In genomic region chrX:121356139-121356849, GRCh38 we compare ENCODE assay signal across 30 cellular contexts.
DNase-seq lines count a peak whose midpoint lies in the region; ATAC-seq, FAIRE-seq and TF ChIP-seq lines count a peak whose summit lies in the region.
"Had no signal": no experiment of that assay in that cellular context is flagged by ENCODE, and none has a peak within 500 bp of the region (broad histone marks: within the 10 kb centered on the region; RNA-seq: fewer than 3 reads in every experiment).

No MANE protein-coding gene starts in this region.

- H3K79me2 ChIP-seq in K562 (ENCODE audit: control insufficient read depth, insufficient read depth, low read length) = peaks cover 14% of the 10 kb centered on the region; the same call in 2 of the 3 replicates
- H3K79me2 ChIP-seq: hepatocyte had no signal

- intact Hi-C loops in K562 (cut with micrococcal nuclease) = no loop called here
- intact Hi-C loops in activated T-helper 2 cell treated with anti-CD3 and anti-CD28 coated beads, Interferon-gamma antibody, Interleukin-2, Interleukin-4, amounts not matched to agents 10 μg/mL and 5 μg/mL and 100 μg/mL, durations not matched to agents 14 hours and 24 hours and 36 hours (cut with micrococcal nuclease) = no loop called here

- DNase-seq in ELF-1 (ENCODE audit: low read depth, low spot score) = peak; percentile 41
- peak; percentile 41 to 62 for DNase-seq in NCI-H187 (lab: John Stamatoyannopoulos, UW)
- peak; percentile 80 for DNase-seq in NCI-H510A treated with DMSO at 0.1 percent for 48 hours (lab: John Stamatoyannopoulos, UW)
- DNase-seq in K562 (ENCODE audit: extremely low read depth in 1 of 4, low spot score in 3 of 4) = peak in 1 of 4 experiments; percentile 80
- DNase-seq in activated T-helper 2 cell treated with anti-CD3 and anti-CD28 coated beads, Interferon-gamma antibody, Interleukin-2, Interleukin-4, amounts not matched to agents 10 μg/mL and 5 μg/mL and 100 μg/mL, durations not matched to agents 14 hours and 24 hours and 36 hours (ENCODE audit: low spot score) = no peak
- DNase-seq: activated CD4-positive, alpha-beta T cell treated with anti-CD3 and anti-CD28 coated beads, Interleukin-2, amount 50 U/mL, for 1 hour; activated CD4-positive, CD25-positive, alpha-beta regulatory T cell; activated effector memory CD4-positive, alpha-beta T cell treated with anti-CD3 and anti-CD28 coated beads, Interleukin-2, amount 50 U/mL, for 16 hours; activated T-cell treated with anti-CD3 and anti-CD28 coated beads, Interleukin-2, amount 50 U/mL, for 1 hour; CD8-positive, alpha-beta T cell; effector CD4-positive, alpha-beta T cell; naive thymus-derived CD4-positive, alpha-beta T cell; NCI-H345; nucleus accumbens; right lobe of liver; SK-N-SH; stimulated activated CD4-positive, alpha-beta T cell treated with anti-CD3 and anti-CD28 coated beads, Interleukin-2, amount 100 ng/mL, for 48 hours; stimulated activated naive CD8-positive, alpha-beta T cell treated with anti-CD3 and anti-CD28 coated beads, Interleukin-15, amount 100 ng/mL, for 72 hours had no signal

- H3K27ac Mint-ChIP-seq in activated T-helper 2 cell treated with anti-CD3 and anti-CD28 coated beads, Interferon-gamma antibody, Interleukin-2, Interleukin-4, amounts not matched to agents 10 μg/mL and 5 μg/mL and 100 μg/mL, durations not matched to agents 14 hours and 24 hours and 36 hours = no peak overlapping the region
- H3K27ac Mint-ChIP-seq: CD8-positive, alpha-beta T cell; progenitor cell of endocrine pancreas; stimulated activated naive CD8-positive, alpha-beta T cell treated with anti-CD3 and anti-CD28 coated beads, Interleukin-15, amount 100 ng/mL, for 72 hours; T-helper 1 cell treated with Interleukin-12 subunit alpha and Interleukin-12 subunit beta and Interleukin-4 antibody, amounts not matched to agents 30 μg/mL and 1 μg/mL, for 36 hours had no signal

- H3K4me3 Mint-ChIP-seq in activated T-helper 2 cell treated with anti-CD3 and anti-CD28 coated beads, Interferon-gamma antibody, Interleukin-2, Interleukin-4, amounts not matched to agents 10 μg/mL and 5 μg/mL and 100 μg/mL, durations not matched to agents 14 hours and 24 hours and 36 hours (ENCODE audit: low read depth) = no peak overlapping the region
- H3K4me3 Mint-ChIP-seq: CD8-positive, alpha-beta T cell; naive thymus-derived CD4-positive, alpha-beta T cell; stimulated activated naive CD8-positive, alpha-beta T cell treated with anti-CD3 and anti-CD28 coated beads, Interleukin-15, amount 100 ng/mL, for 72 hours; T-helper 1 cell treated with Interleukin-12 subunit alpha and Interleukin-12 subunit beta and Interleukin-4 antibody, amounts not matched to agents 30 μg/mL and 1 μg/mL, for 36 hours had no signal

- no peaks in the 10 kb centered on the region for H3K9me3 Mint-ChIP-seq in activated T-helper 2 cell treated with anti-CD3 and anti-CD28 coated beads, Interferon-gamma antibody, Interleukin-2, Interleukin-4, amounts not matched to agents 10 μg/mL and 5 μg/mL and 100 μg/mL, durations not matched to agents 14 hours and 24 hours and 36 hours
- H3K9me3 Mint-ChIP-seq: CD8-positive, alpha-beta T cell; stimulated activated naive CD8-positive, alpha-beta T cell treated with anti-CD3 and anti-CD28 coated beads, Interleukin-15, amount 100 ng/mL, for 72 hours; T-helper 1 cell treated with Interleukin-12 subunit alpha and Interleukin-12 subunit beta and Interleukin-4 antibody, amounts not matched to agents 30 μg/mL and 1 μg/mL, for 36 hours had no signal

- no peak for TF ChIP-seq CTCF in K562 (IDR thresholded peaks at IDR 0.05 in 2 of 3, conservative IDR thresholded peaks at IDR 0.05 in 1 of 3; ENCODE audit: insufficient read depth in 2 of 3, low read depth in 1 of 3, low read length in 3 of 3)

- TF ChIP-seq POLR2A in K562 (conservative IDR thresholded peaks at IDR 0.05) = peak; percentile 83

- ATAC-seq in K562 = peak; percentile 94
- no peak for ATAC-seq in GM18502 (IDR thresholded peaks at IDR 0.05; ENCODE audit: poor library complexity, unreplicated experiment)
- no peak for ATAC-seq in GM19463 (IDR thresholded peaks at IDR 0.05; ENCODE audit: unreplicated experiment)
- ATAC-seq: CD8-positive, alpha-beta T cell; gastroesophageal sphincter; HCT116; naive thymus-derived CD4-positive, alpha-beta T cell; right lobe of liver; stimulated activated naive CD8-positive, alpha-beta T cell treated with anti-CD3 and anti-CD28 coated beads, Interleukin-15, amount 100 ng/mL, for 72 hours had no signal

- FAIRE-seq in K562 (lab: Jason Lieb, UNC) = peak; percentile 70
- FAIRE-seq: GM12891, TTC549 had no signal

- H3K4me3 ChIP-seq in K562 = peak overlapping the region; percentile 49
- H3K4me3 ChIP-seq: ascending aorta, gastroesophageal sphincter, hepatocyte, lung, right lobe of liver, thoracic aorta had no signal

- no peak for TF ChIP-seq RAD21 in K562 (CRISPR knock-in tag; conservative IDR thresholded peaks at IDR 0.05 in 1 of 2, IDR thresholded peaks at IDR 0.05 in 1 of 2)

- H3K9me1 ChIP-seq in K562 (ENCODE audit: control insufficient read depth, insufficient read depth, low read length) = no peaks in the 10 kb centered on the region

- no peaks in the 10 kb centered on the region for H3K9me3 ChIP-seq in K562 (replicated peaks; ENCODE audit: control insufficient read depth, insufficient read depth, low read depth, low read length)
- H3K9me3 ChIP-seq: ascending aorta, gastroesophageal sphincter, right lobe of liver, SK-N-SH, thoracic aorta had no signal

- no peak for TF ChIP-seq EP300 in K562 (IDR thresholded peaks at IDR 0.05; ENCODE audit: low read length)

- no peaks in the 10 kb centered on the region for H4K20me1 ChIP-seq in K562 (replicated peaks; ENCODE audit: control insufficient read depth, insufficient read depth, low read length)

- BruUV-seq in K562 (replicated peaks; lab: Mats Ljungman, UMichigan) = no TSS peak

- peak overlapping the region; percentile 89 for H3K27ac ChIP-seq in K562 (ENCODE audit: extremely low read depth, low read depth, low read length)
- H3K27ac ChIP-seq: ascending aorta, gastroesophageal sphincter, hepatocyte, right lobe of liver, thoracic aorta had no signal

- POLR2A ChIA-PET in K562 (lab: Yijun Ruan, JAX) = no interaction called here

- H3K4me2 ChIP-seq in K562 (ENCODE audit: insufficient read depth, low read length) = peak overlapping the region; percentile 65
- H3K4me2 ChIP-seq: hepatocyte, SK-N-SH had no signal

- no peaks in the 10 kb centered on the region for H3K36me3 Mint-ChIP-seq in activated T-helper 2 cell treated with anti-CD3 and anti-CD28 coated beads, Interferon-gamma antibody, Interleukin-2, Interleukin-4, amounts not matched to agents 10 μg/mL and 5 μg/mL and 100 μg/mL, durations not matched to agents 14 hours and 24 hours and 36 hours (ENCODE audit: low read depth)
- H3K36me3 Mint-ChIP-seq: CD8-positive, alpha-beta T cell; naive thymus-derived CD4-positive, alpha-beta T cell had no signal

- CTCF ChIA-PET in K562 (lab: Yijun Ruan, JAX; ENCODE audit: low intra/inter-chr PET ratio) = no interaction called here

- H3K27me3 Mint-ChIP-seq in activated T-helper 2 cell treated with anti-CD3 and anti-CD28 coated beads, Interferon-gamma antibody, Interleukin-2, Interleukin-4, amounts not matched to agents 10 μg/mL and 5 μg/mL and 100 μg/mL, durations not matched to agents 14 hours and 24 hours and 36 hours (ENCODE audit: low read depth) = no peaks in the 10 kb centered on the region
- H3K27me3 Mint-ChIP-seq: naive thymus-derived CD4-positive, alpha-beta T cell; progenitor cell of endocrine pancreas; stimulated activated naive CD8-positive, alpha-beta T cell treated with anti-CD3 and anti-CD28 coated beads, Interleukin-15, amount 100 ng/mL, for 72 hours had no signal

- peak overlapping the region; percentile 87 for H2AFZ ChIP-seq in K562 (ENCODE audit: low read depth, low read length)
- H2AFZ ChIP-seq: hepatocyte had no signal

- in situ Hi-C loops in K562 (cut with MboI) = no loop called here

- no peaks in the 10 kb centered on the region for H3K4me1 Mint-ChIP-seq in activated T-helper 2 cell treated with anti-CD3 and anti-CD28 coated beads, Interferon-gamma antibody, Interleukin-2, Interleukin-4, amounts not matched to agents 10 μg/mL and 5 μg/mL and 100 μg/mL, durations not matched to agents 14 hours and 24 hours and 36 hours (ENCODE audit: low read depth)
- H3K4me1 Mint-ChIP-seq: naive thymus-derived CD4-positive, alpha-beta T cell; stimulated activated naive CD8-positive, alpha-beta T cell treated with anti-CD3 and anti-CD28 coated beads, Interleukin-15, amount 100 ng/mL, for 72 hours had no signal

- H3K9ac ChIP-seq in K562 (ENCODE audit: insufficient read depth in 1 of 2, low read depth in 2 of 2, low read length in 2 of 2) = peak overlapping the region; percentile 64 to 93
- H3K9ac ChIP-seq: SK-N-SH had no signal

- WGBS in K562 (ENCODE audit: insufficient coverage, low coverage, missing lambda C conversion rate) = 20% methylated on average over 17 of the region's 22 CpGs

- no peaks in the 10 kb centered on the region for H3K27me3 ChIP-seq in K562 (ENCODE audit: control insufficient read depth in 2 of 2, insufficient read depth in 2 of 2, low read length in 2 of 2)
- H3K27me3 ChIP-seq: ascending aorta, gastroesophageal sphincter, hepatocyte, right lobe of liver had no signal

- no peaks in the 10 kb centered on the region for H3K36me3 ChIP-seq in K562 (ENCODE audit: control insufficient read depth, insufficient read depth, low read length)
- H3K36me3 ChIP-seq: ascending aorta, gastroesophageal sphincter, right lobe of liver, thoracic aorta had no signal

- H3K4me1 ChIP-seq in K562 (replicated peaks in 1 of 2; ENCODE audit: control insufficient read depth in 2 of 2, insufficient read depth in 2 of 2, low read length in 2 of 2) = no peaks in the 10 kb centered on the region
- H3K4me1 ChIP-seq: ascending aorta, gastroesophageal sphincter had no signal

TF ChIP-seq in K562, 482 proteins besides CTCF, POLR2A, EP300 and RAD21 (continues in another document):
- TF ChIP-seq POLR2G (IDR thresholded peaks at IDR 0.05; ENCODE audit: low read depth, low read length) (peak; percentile 53), PKNOX1 (IDR thresholded peaks at IDR 0.05) (peak; percentile 70; the same call in 1 of the 2 replicates)
